ENCODE assay signal across 12 cellular contexts in the genomic region with DNA sequence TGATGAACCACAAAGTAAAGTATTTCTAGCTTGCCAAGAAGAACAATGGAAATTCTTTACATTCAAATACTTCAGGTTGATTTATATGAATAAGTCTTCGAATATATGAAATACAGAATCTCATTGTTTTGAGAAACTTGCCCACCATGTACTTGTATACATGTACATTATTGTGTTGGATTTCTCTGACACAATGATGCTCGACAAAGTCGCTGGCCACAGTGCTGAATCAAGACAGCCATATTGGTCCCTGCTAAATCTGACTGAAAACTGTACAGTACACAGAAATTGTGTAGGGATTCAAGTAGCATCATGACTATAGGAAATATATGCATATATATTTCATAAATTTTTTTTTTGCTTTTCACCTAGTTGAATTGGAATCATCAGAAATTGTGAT. TPM values are rescaled to one million over a fixed set of nuclear protein-coding genes. Genes with fewer than 3 reads are reported as not detected.
DNase-seq lines count a peak whose midpoint lies in the region; ATAC-seq and TF ChIP-seq lines count a peak whose summit lies in the region.
"Had no signal": no experiment of that assay in that cellular context is flagged by ENCODE, and none has a peak within 500 bp of the region (broad histone marks: within the 10 kb centered on the region; RNA-seq: fewer than 3 reads in every experiment).

No MANE protein-coding gene starts in this region.

- no peak overlapping the region for H3K4me3 Mint-ChIP-seq in natural killer cell

- no peaks in the 10 kb centered on the region for H3K4me1 ChIP-seq in hepatocyte (ENCODE audit: insufficient read depth)
- H3K4me1 ChIP-seq: Caco-2 had no signal

- H3K27me3 ChIP-seq in hepatocyte = peaks cover 5% of the 10 kb centered on the region

- POLR2A ChIA-PET in RWPE1 (lab: Yijun Ruan, JAX; ENCODE audit: low non-redundant PET) = no interaction called here

- peak; percentile 17 for DNase-seq in EL
- DNase-seq in LHCN-M2 (ENCODE audit: low read depth) = peak; percentile 29
- DNase-seq in amniotic epithelial cell (ENCODE audit: low read depth) = peak; percentile 46
- peak; percentile 52 for DNase-seq in hepatocyte (ENCODE audit: low spot score)
- no peak for DNase-seq in stimulated activated CD4-positive, alpha-beta T cell treated with anti-CD3 and anti-CD28 coated beads, Interleukin-15, amount 100 ng/mL, for 24 hours
- no peak for DNase-seq in natural killer cell
- DNase-seq in RWPE1 (ENCODE audit: low spot score) = no peak
- DNase-seq: left cardiac atrium; stimulated activated CD4-positive, alpha-beta T cell treated with anti-CD3 and anti-CD28 coated beads, Interleukin-4, amount 100 ng/mL, for 4 hours had no signal

- no peak overlapping the region for H3K4me2 ChIP-seq in hepatocyte

- H3K9me2 ChIP-seq in hepatocyte (replicated peaks; ENCODE audit: insufficient read depth) = no peaks in the 10 kb centered on the region

- H3K9me3 ChIP-seq in hepatocyte (ENCODE audit: low read depth) = no peaks in the 10 kb centered on the region
- H3K9me3 ChIP-seq: Caco-2 had no signal

- H3K4me1 Mint-ChIP-seq in natural killer cell = peaks cover 7 to 11% of the 10 kb centered on the region in 2 donors

- H3K27ac ChIP-seq in hepatocyte (no peak overlapping the region), RWPE1 (no peak overlapping the region)

- H3K9me3 Mint-ChIP-seq in natural killer cell = no peaks in the 10 kb centered on the region

- whole genome bisulfite sequencing in hepatocyte (ENCODE audit: low lambda C conversion rate, missing lambda C conversion rate) = 67% methylated on average over 3 of the region's 3 CpGs

- no peak overlapping the region for H3K27ac Mint-ChIP-seq in natural killer cell

- peaks cover 10 to 22% of the 10 kb centered on the region in 2 donors for H3K27me3 Mint-ChIP-seq in natural killer cell (ENCODE audit: low read depth in 2 of 2)

- no peaks in the 10 kb centered on the region for H3K79me2 ChIP-seq in hepatocyte

- no peaks in the 10 kb centered on the region for H4K20me1 ChIP-seq in hepatocyte (ENCODE audit: insufficient read depth, poor library complexity, severe bottlenecking)

- intact Hi-C loops in natural killer cell (cut with micrococcal nuclease) = no loop called here

- H2AFZ ChIP-seq in hepatocyte = no peak overlapping the region

- no peaks in the 10 kb centered on the region for H3K36me3 Mint-ChIP-seq in natural killer cell

- TF ChIP-seq CTCF in hepatocyte (IDR thresholded peaks at IDR 0.05; ENCODE audit: poor library complexity) = no peak
- no peak for TF ChIP-seq CTCF in natural killer cell (IDR thresholded peaks at IDR 0.05)
- no peak for TF ChIP-seq CTCF in RWPE1 (conservative IDR thresholded peaks at IDR 0.05; ENCODE audit: low read depth)

- H3K36me3 ChIP-seq in hepatocyte (replicated peaks; ENCODE audit: insufficient read depth, low read depth) = no peaks in the 10 kb centered on the region

- ATAC-seq in GM19397 (IDR thresholded peaks at IDR 0.05; ENCODE audit: unreplicated experiment) (no peak), natural killer cell (no peak)
- ATAC-seq: left cardiac atrium had no signal

- CTCF ChIA-PET in RWPE1 (lab: Yijun Ruan, JAX) = interaction anchor here (0.7 kb wide), 1 partner anchor 153 kb away, joined by 3 read pairs; no protein-coding TSS in a partner anchor

- H3K4me3 ChIP-seq in hepatocyte = no peak overlapping the region

RNA-seq across cellular contexts. Expression of gene LIN28B, which starts 13.1 kb away (rescaled TPM):
- not detected in 2 replicates for total RNA-seq in LHCN-M2 (2014; rRNA removed)
- polyA plus RNA-seq in LHCN-M2 (2012) = not detected
- total RNA-seq in hepatocyte = 8.6 and 8.9 TPM in 2 replicates
- polyA plus RNA-seq in hepatocyte = 1.8 and 3.2 TPM in 2 replicates
- not detected for total RNA-seq in natural killer cell
- total RNA-seq: left cardiac atrium, osteocyte had no signal

Comparison
In these comparisons a context has a peak if more than half of its experiments do, and no peak if none do; other contexts are left out.
1. DNase-seq: peak in EL (single experiment), LHCN-M2 (single experiment), amniotic epithelial cell (single experiment) and hepatocyte (single experiment); none in stimulated activated CD4-positive, alpha-beta T cell treated with anti-CD3 and anti-CD28 coated beads, Interleukin-15, amount 100 ng/mL, for 24 hours (single experiment), natural killer cell (single experiment) and RWPE1 (single experiment).